15 cellular contexts compared by ENCODE assay signal in genomic region chr10:63331586-63331985, GRCh38.
"Had no signal": no experiment of that assay in that cellular context is flagged by ENCODE, and none has a peak within 500 bp of the region (broad histone marks: within the 10 kb centered on the region; RNA-seq: fewer than 3 reads in every experiment).

No MANE protein-coding gene starts in this region.

- H3K9ac ChIP-seq: parathyroid adenoma had no signal

- H3K27ac ChIP-seq: coronary artery, esophagus muscularis mucosa, gastrocnemius medialis, left ventricle myocardium inferior, parathyroid adenoma, tibial artery had no signal

- H3K27me3 Mint-ChIP-seq: activated naive CD4-positive, alpha-beta T cell treated with anti-CD3 and anti-CD28 coated beads, Interleukin-2, amount 10 ng/mL, durations not matched to agents 7 days and 5 days; naive thymus-derived CD8-positive, alpha-beta T cell had no signal

- H3K9me3 ChIP-seq: esophagus muscularis mucosa, gastrocnemius medialis, left ventricle myocardium inferior, mucosa of descending colon, tibial artery had no signal

- H3K36me3 ChIP-seq: esophagus muscularis mucosa, gastrocnemius medialis, left ventricle myocardium inferior, tibial artery had no signal

- H3K4me3 ChIP-seq: coronary artery, esophagus muscularis mucosa, gastrocnemius medialis, left ventricle myocardium inferior, mucosa of descending colon, tibial artery had no signal

- DNase-seq: activated CD4-positive, alpha-beta T cell treated with anti-CD3 and anti-CD28 coated beads, Interleukin-2, amount 50 U/mL, for 1 hour; activated CD4-positive, CD25-positive, alpha-beta regulatory T cell; activated naive CD4-positive, alpha-beta T cell treated with anti-CD3 and anti-CD28 coated beads, Interleukin-2, amount 10 ng/mL, durations not matched to agents 7 days and 5 days; central memory CD4-positive, alpha-beta T cell; gastrocnemius medialis; left ventricle myocardium inferior; mucosa of descending colon; naive thymus-derived CD8-positive, alpha-beta T cell; stimulated activated CD4-positive, alpha-beta T cell treated with anti-CD3 and anti-CD28 coated beads, Interleukin-2, amount 100 ng/mL, for 48 hours; stimulated activated naive CD4-positive, alpha-beta T cell; tibial artery had no signal

- H3K4me1 ChIP-seq: gastrocnemius medialis, parathyroid adenoma, tibial artery had no signal

- H3K4me1 Mint-ChIP-seq: activated naive CD4-positive, alpha-beta T cell treated with anti-CD3 and anti-CD28 coated beads, Interleukin-2, amount 10 ng/mL, durations not matched to agents 7 days and 5 days had no signal

- H3K36me3 Mint-ChIP-seq: activated naive CD4-positive, alpha-beta T cell treated with anti-CD3 and anti-CD28 coated beads, Interleukin-2, amount 10 ng/mL, durations not matched to agents 7 days and 5 days had no signal

- H2AFZ ChIP-seq: parathyroid adenoma had no signal

- ATAC-seq: gastrocnemius medialis; mucosa of descending colon; naive thymus-derived CD8-positive, alpha-beta T cell had no signal

- H3K4me3 Mint-ChIP-seq: activated naive CD4-positive, alpha-beta T cell treated with anti-CD3 and anti-CD28 coated beads, Interleukin-2, amount 10 ng/mL, durations not matched to agents 7 days and 5 days; naive thymus-derived CD8-positive, alpha-beta T cell had no signal

- H3K9me3 Mint-ChIP-seq: activated naive CD4-positive, alpha-beta T cell treated with anti-CD3 and anti-CD28 coated beads, Interleukin-2, amount 10 ng/mL, durations not matched to agents 7 days and 5 days; activated T-helper 2 cell treated with anti-CD3 and anti-CD28 coated beads, Interferon-gamma antibody, Interleukin-2, Interleukin-4, amounts not matched to agents 10 μg/mL and 5 μg/mL and 100 μg/mL, durations not matched to agents 14 hours and 24 hours and 36 hours; naive thymus-derived CD8-positive, alpha-beta T cell had no signal

- H3K27ac Mint-ChIP-seq: activated naive CD4-positive, alpha-beta T cell treated with anti-CD3 and anti-CD28 coated beads, Interleukin-2, amount 10 ng/mL, durations not matched to agents 7 days and 5 days; activated T-helper 2 cell treated with anti-CD3 and anti-CD28 coated beads, Interferon-gamma antibody, Interleukin-2, Interleukin-4, amounts not matched to agents 10 μg/mL and 5 μg/mL and 100 μg/mL, durations not matched to agents 14 hours and 24 hours and 36 hours had no signal

- H3K27me3 ChIP-seq: esophagus muscularis mucosa, gastrocnemius medialis, tibial artery had no signal
